ENCODE assay signal across 23 cellular contexts in the genomic region with DNA sequence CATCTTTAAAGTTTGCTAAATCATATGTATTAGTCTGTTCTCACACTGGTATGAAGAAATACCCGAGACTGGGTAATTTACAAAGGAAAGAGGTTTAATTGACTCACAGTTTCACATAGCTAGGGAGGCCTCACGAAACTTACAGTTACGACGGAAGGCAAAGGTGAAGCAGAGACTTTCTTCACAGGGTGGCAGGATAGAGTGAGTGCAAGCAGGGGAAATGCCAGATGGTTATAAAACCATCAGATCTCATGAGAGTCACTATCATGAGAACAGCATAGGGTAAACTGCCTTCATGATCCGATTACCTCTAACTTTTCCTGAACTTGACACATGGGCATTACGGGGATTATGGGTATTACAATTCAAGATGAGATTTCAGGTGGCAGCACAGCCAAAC.
"Had no signal": no experiment of that assay in that cellular context is flagged by ENCODE, and none has a peak within 500 bp of the region (broad histone marks: within the 10 kb centered on the region; RNA-seq: fewer than 3 reads in every experiment).

No MANE protein-coding gene starts in this region.

- H3K4me3 Mint-ChIP-seq: activated naive CD8-positive, alpha-beta T cell treated with anti-CD3 and anti-CD28 coated beads for 36 hours; endodermal cell; natural killer cell; stimulated activated naive B cell treated with anti-CD40 and anti-IgM and Interleukin-4, amounts not matched to agents 10 μg/mL and 1 μg/mL and 100 μg/mL, for 72 hours; type B pancreatic cell; WTC11 had no signal

- H3K27ac ChIP-seq: heart left ventricle, thoracic aorta had no signal

- H3K36me3 Mint-ChIP-seq: activated naive CD8-positive, alpha-beta T cell treated with anti-CD3 and anti-CD28 coated beads for 36 hours; stimulated activated naive B cell treated with anti-CD40 and anti-IgM and Interleukin-4, amounts not matched to agents 10 μg/mL and 1 μg/mL and 100 μg/mL, for 72 hours; type B pancreatic cell had no signal

- H3K9me3 Mint-ChIP-seq: type B pancreatic cell had no signal

- H3K36me3 ChIP-seq: heart left ventricle, thoracic aorta had no signal

- H3K27ac Mint-ChIP-seq: activated naive CD8-positive, alpha-beta T cell treated with anti-CD3 and anti-CD28 coated beads for 36 hours; endodermal cell; natural killer cell; progenitor cell of endocrine pancreas; stimulated activated naive B cell treated with anti-CD40 and anti-IgM and Interleukin-4, amounts not matched to agents 10 μg/mL and 1 μg/mL and 100 μg/mL, for 72 hours; type B pancreatic cell; WTC11 had no signal

- DNase-seq: activated CD4-positive, alpha-beta T cell treated with anti-CD3 and anti-CD28 coated beads, Interleukin-2, amount 50 U/mL, for 4 hours; activated CD8-positive, alpha-beta memory T cell treated with anti-CD3 and anti-CD28 coated beads, Interleukin-2, amount 50 U/mL, for 48 hours; activated naive CD4-positive, alpha-beta T cell treated with Interleukin-2 at 50 U/mL for 16 hours; activated naive CD8-positive, alpha-beta T cell treated with anti-CD3 and anti-CD28 coated beads for 36 hours; activated T-cell treated with anti-CD3 and anti-CD28 coated beads, Interleukin-2, amount 50 U/mL, for 48 hours; amniotic stem cell; cerebellar nuclear complex; cortex of kidney; endodermal cell; heart left ventricle; islet precursor cell; left cardiac atrium; midbrain; natural killer cell; retina; stimulated activated CD4-positive, alpha-beta T cell treated with anti-CD3 and anti-CD28 coated beads, Interleukin-2, amount 100 ng/mL, for 48 hours; stimulated activated CD8-positive, alpha-beta memory T cell treated with anti-CD3 and anti-CD28 coated beads, Interleukin-4, amount 100 ng/mL, for 48 hours; stimulated activated naive B cell treated with anti-CD40 and anti-IgM and Interleukin-4, amounts not matched to agents 10 μg/mL and 1 μg/mL and 100 μg/mL, for 72 hours; T-helper 9 cell had no signal

- H3K27me3 ChIP-seq: heart left ventricle had no signal

- H3K4me3 ChIP-seq: heart left ventricle, thoracic aorta had no signal

- H3K27me3 Mint-ChIP-seq: activated naive CD8-positive, alpha-beta T cell treated with anti-CD3 and anti-CD28 coated beads for 36 hours; progenitor cell of endocrine pancreas; stimulated activated naive B cell treated with anti-CD40 and anti-IgM and Interleukin-4, amounts not matched to agents 10 μg/mL and 1 μg/mL and 100 μg/mL, for 72 hours; type B pancreatic cell had no signal

- H3K4me1 ChIP-seq: heart left ventricle had no signal

- H3K9me3 ChIP-seq: thoracic aorta had no signal

- H3K4me1 Mint-ChIP-seq: activated naive CD8-positive, alpha-beta T cell treated with anti-CD3 and anti-CD28 coated beads for 36 hours; endodermal cell; natural killer cell; stimulated activated naive B cell treated with anti-CD40 and anti-IgM and Interleukin-4, amounts not matched to agents 10 μg/mL and 1 μg/mL and 100 μg/mL, for 72 hours had no signal
